In the genomic region with DNA sequence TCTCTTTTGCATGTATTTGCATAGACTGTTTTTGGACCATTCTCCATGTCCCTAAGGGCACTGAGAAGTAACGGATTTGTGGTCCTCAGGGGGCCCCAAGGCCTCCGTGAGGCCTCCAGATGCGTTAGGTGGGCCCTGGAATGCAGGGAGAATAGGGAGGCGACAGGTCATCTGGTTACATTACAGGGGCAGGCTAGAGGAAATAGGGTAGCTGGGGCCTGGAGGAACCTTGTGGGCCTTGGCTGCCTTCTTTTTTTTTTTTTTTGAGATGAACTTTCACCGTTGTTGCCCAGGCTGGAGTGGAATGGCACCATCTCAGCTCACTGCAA, we compare ENCODE assay signal across 1 cellular context.
A peak's percentile ranks its signal among the peaks of the same experiment; 100 is the strongest.
TF ChIP-seq lines count a peak whose summit lies in the region.

No MANE protein-coding gene starts in this region.

TF ChIP-seq in HepG2, 621 proteins besides CTCF, POLR2A, EP300 and RAD21 (continued from another document):
- TF ChIP-seq, protein P1, sequence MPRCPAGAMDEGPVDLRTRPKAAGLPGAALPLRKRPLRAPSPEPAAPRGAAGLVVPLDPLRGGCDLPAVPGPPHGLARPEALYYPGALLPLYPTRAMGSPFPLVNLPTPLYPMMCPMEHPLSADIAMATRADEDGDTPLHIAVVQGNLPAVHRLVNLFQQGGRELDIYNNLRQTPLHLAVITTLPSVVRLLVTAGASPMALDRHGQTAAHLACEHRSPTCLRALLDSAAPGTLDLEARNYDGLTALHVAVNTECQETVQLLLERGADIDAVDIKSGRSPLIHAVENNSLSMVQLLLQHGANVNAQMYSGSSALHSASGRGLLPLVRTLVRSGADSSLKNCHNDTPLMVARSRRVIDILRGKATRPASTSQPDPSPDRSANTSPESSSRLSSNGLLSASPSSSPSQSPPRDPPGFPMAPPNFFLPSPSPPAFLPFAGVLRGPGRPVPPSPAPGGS (CRISPR knock-in tag; IDR thresholded peaks at IDR 0.05) = no peak
- TF ChIP-seq, protein P2, sequence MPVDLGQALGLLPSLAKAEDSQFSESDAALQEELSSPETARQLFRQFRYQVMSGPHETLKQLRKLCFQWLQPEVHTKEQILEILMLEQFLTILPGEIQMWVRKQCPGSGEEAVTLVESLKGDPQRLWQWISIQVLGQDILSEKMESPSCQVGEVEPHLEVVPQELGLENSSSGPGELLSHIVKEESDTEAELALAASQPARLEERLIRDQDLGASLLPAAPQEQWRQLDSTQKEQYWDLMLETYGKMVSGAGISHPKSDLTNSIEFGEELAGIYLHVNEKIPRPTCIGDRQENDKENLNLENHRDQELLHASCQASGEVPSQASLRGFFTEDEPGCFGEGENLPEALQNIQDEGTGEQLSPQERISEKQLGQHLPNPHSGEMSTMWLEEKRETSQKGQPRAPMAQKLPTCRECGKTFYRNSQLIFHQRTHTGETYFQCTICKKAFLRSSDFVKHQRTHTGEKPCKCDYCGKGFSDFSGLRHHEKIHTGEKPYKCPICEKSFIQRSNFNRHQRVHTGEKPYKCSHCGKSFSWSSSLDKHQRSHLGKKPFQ (CRISPR knock-in tag; IDR thresholded peaks at IDR 0.05; ENCODE audit: insufficient replicate concordance) = peak; percentile 47
